Comparison of ENCODE assay signal across 11 cellular contexts in genomic region chr3:98536456-98537017, GRCh38. TPM values are rescaled to one million over a fixed set of nuclear protein-coding genes. Genes with fewer than 3 reads are reported as not detected.
A peak's percentile ranks its signal among the peaks of the same experiment; 100 is the strongest.
DNase-seq lines count a peak whose midpoint lies in the region; ATAC-seq, FAIRE-seq and TF ChIP-seq lines count a peak whose summit lies in the region.
"Had no signal": no experiment of that assay in that cellular context is flagged by ENCODE, and none has a peak within 500 bp of the region (broad histone marks: within the 10 kb centered on the region; RNA-seq: fewer than 3 reads in every experiment).

No MANE protein-coding gene starts in this region.

- no peak overlapping the region for H2AFZ ChIP-seq in GM12878 (ENCODE audit: control insufficient read depth, low read depth, low read length)
- no peak overlapping the region for H2AFZ ChIP-seq in SK-N-SH (ENCODE audit: low read depth)

- no peak for TF ChIP-seq CTCF in GM12878 (IDR thresholded peaks at IDR 0.05 in 2 of 3, conservative IDR thresholded peaks at IDR 0.05 in 1 of 3; ENCODE audit: control insufficient read depth in 2 of 3, extremely low read depth in 1 of 3, insufficient read depth in 1 of 3, low read depth in 3 of 3, low read length in 3 of 3)
- no peak for TF ChIP-seq CTCF in SK-N-SH (IDR thresholded peaks at IDR 0.05)

- H3K79me2 ChIP-seq in GM12878 (ENCODE audit: control insufficient read depth, insufficient read depth, low read length): peaks cover 94% of the 10 kb centered on the region
- H3K79me2 ChIP-seq in SK-N-SH (ENCODE audit: insufficient read depth): no peaks in the 10 kb centered on the region

- no peaks in the 10 kb centered on the region for H3K27me3 Mint-ChIP-seq in effector memory CD8-positive, alpha-beta T cell

- SMC1A ChIA-PET in GM12878 (lab: Charles Lee; ENCODE audit: uncharacterized antibody, unreplicated experiment): interaction anchor here (1.0 to 13.1 kb wide), 10 partner anchors 12 to 211 kb away, joined by 4 to 603 read pairs (median 6); partner anchors contain the start of gene CLDND1

- H3K27ac ChIP-seq in GM12878 (ENCODE audit: control insufficient read depth, insufficient read depth): peak overlapping the region; percentile 97
- H3K27ac ChIP-seq in SK-N-SH (ENCODE audit: low read depth in 2 of 2, low read length in 1 of 2): no peak overlapping the region

- BruUV-seq in GM12878 (replicated peaks; lab: Mats Ljungman, UMichigan): no TSS peak

- H3K27me3 ChIP-seq in GM12878 (replicated peaks in 1 of 2; ENCODE audit: control insufficient read depth in 2 of 2, insufficient read depth in 2 of 2, low read length in 1 of 2) (no peaks in the 10 kb centered on the region), SK-N-SH (ENCODE audit: insufficient read depth) (no peaks in the 10 kb centered on the region; the same call in 1 of the 2 replicates)

- DNase-seq in GM12878 (ENCODE audit: low read depth, low spot score) (peak; percentile 98), SK-N-SH (no peak), T1000 (lab: John Stamatoyannopoulos, UW) (no peak), NCI-H2107 (lab: John Stamatoyannopoulos, UW) (no peak)
- no peak for DNase-seq in effector memory CD8-positive, alpha-beta T cell
- DNase-seq: GF-D8, NCI-H2081 treated with DMSO at 0.1 percent for 48 hours had no signal

- peak; percentile 68 for ATAC-seq in GM19463 (IDR thresholded peaks at IDR 0.05; ENCODE audit: unreplicated experiment)
- peak; percentile 73 for ATAC-seq in HG03103 (IDR thresholded peaks at IDR 0.05; ENCODE audit: low read depth, unreplicated experiment)
- peak; percentile 59 for ATAC-seq in GM12878
- ATAC-seq in effector memory CD8-positive, alpha-beta T cell (replicated peaks): no peak

- H3K4me1 ChIP-seq in GM12878 (ENCODE audit: control insufficient read depth, insufficient read depth, low read length) (peaks cover 11% of the 10 kb centered on the region; the same call in 1 of the 2 replicates), SK-N-SH (ENCODE audit: control insufficient read depth in 1 of 2, insufficient read depth in 2 of 2, low read depth in 1 of 2, low read length in 1 of 2) (no peaks in the 10 kb centered on the region; a peak in 1 of 4 replicates)

- H3K4me3 ChIP-seq in GM12878 (peak overlapping the region; percentile 74), SK-N-SH (ENCODE audit: low read depth in 2 of 2, low read length in 1 of 2) (no peak overlapping the region)

- in situ Hi-C loops in GM12878 (cut with MboI): no loop called here

- H3K36me3 ChIP-seq in GM12878 (ENCODE audit: control insufficient read depth in 2 of 2, insufficient read depth in 2 of 2, low read length in 1 of 2) (peaks cover 3 to 4% of the 10 kb centered on the region in 2 experiments; a peak in 3 of 4 replicates), SK-N-SH (replicated peaks in 1 of 2; ENCODE audit: control insufficient read depth in 1 of 2, insufficient read depth in 2 of 2, low read length in 1 of 2) (no peaks in the 10 kb centered on the region)

- POLR2A ChIA-PET in GM12878 (lab: Charles Lee): interaction anchor here (0.5 to 11.8 kb wide), 7 partner anchors 8 to 57 kb away, joined by 3 to 350 read pairs (median 6); partner anchors contain the start of genes CLDND1 and CPOX
- POLR2A ChIA-PET in SK-N-SH (lab: Yijun Ruan, JAX): no interaction called here

- WGBS in GM12878 (ENCODE audit: insufficient coverage, insufficient replicate concordance, low lambda C conversion rate, missing lambda C conversion rate): 0% methylated on average over 6 of the region's 6 CpGs
- 65% methylated on average over 6 of the region's 6 CpGs for WGBS in SK-N-SH (ENCODE audit: low lambda C conversion rate)

- H3K9me2 ChIP-seq in SK-N-SH: no peaks in the 10 kb centered on the region

- peak; percentile 91 for FAIRE-seq in GM12878 (lab: Jason Lieb, UNC)

- H4K20me1 ChIP-seq in GM12878 (ENCODE audit: control insufficient read depth, insufficient read depth) (no peaks in the 10 kb centered on the region), SK-N-SH (ENCODE audit: insufficient read depth) (no peaks in the 10 kb centered on the region)

- TF ChIP-seq RAD21 in GM12878 (IDR thresholded peaks at IDR 0.05; ENCODE audit: insufficient read depth, low read depth, low read length) (peak; percentile 1; the same call in 1 of the 2 replicates), SK-N-SH (IDR thresholded peaks at IDR 0.05; ENCODE audit: low read length) (no peak)

- TF ChIP-seq EP300 in GM12878 (IDR thresholded peaks at IDR 0.05; ENCODE audit: borderline replicate concordance in 1 of 2, control insufficient read depth in 1 of 2, low read depth in 2 of 2, low read length in 2 of 2) (peak; percentile 97 to 98), SK-N-SH (IDR thresholded peaks at IDR 0.05; ENCODE audit: borderline replicate concordance in 1 of 2, low read depth in 1 of 2, low read length in 1 of 2) (no peak)

- no peak overlapping the region for H3K27ac Mint-ChIP-seq in effector memory CD8-positive, alpha-beta T cell

- H3K4me3 Mint-ChIP-seq in effector memory CD8-positive, alpha-beta T cell: peak overlapping the region in 1 of 2 donors; percentile 45

- H3K9ac ChIP-seq in GM12878 (ENCODE audit: control insufficient read depth, insufficient read depth, low read length) (peak overlapping the region; percentile 94), SK-N-SH (no peak overlapping the region)

- intact Hi-C loops in GM12878 (cut with micrococcal nuclease; ENCODE audit: unreplicated experiment): loop anchor here (1.0 kb wide), 2 partner anchors 20 to 27 kb away; no protein-coding TSS in a partner anchor

- peak overlapping the region; percentile 53 for H3K4me2 ChIP-seq in GM12878 (ENCODE audit: control insufficient read depth, insufficient read depth)
- no peak overlapping the region for H3K4me2 ChIP-seq in SK-N-SH

- peaks cover 4 to 10% of the 10 kb centered on the region in 2 donors for H3K4me1 Mint-ChIP-seq in effector memory CD8-positive, alpha-beta T cell (ENCODE audit: low read depth in 2 of 2)

- H3K9me3 Mint-ChIP-seq in effector memory CD8-positive, alpha-beta T cell: no peaks in the 10 kb centered on the region

- RAD21 ChIA-PET in GM12878 (lab: Charles Lee; ENCODE audit: unreplicated experiment): interaction anchor here (0.6 to 13.1 kb wide), 15 partner anchors 8 to 301 kb away, joined by 3 to 511 read pairs (median 4); partner anchors contain the start of genes CLDND1 and CPOX

- no peaks in the 10 kb centered on the region for H3K36me3 Mint-ChIP-seq in effector memory CD8-positive, alpha-beta T cell (ENCODE audit: insufficient read depth)

- H3K9me3 ChIP-seq in GM12878 (replicated peaks; ENCODE audit: control insufficient read depth, insufficient read depth, low read length): no peaks in the 10 kb centered on the region
- 0 out of 2 replicates have a peak, but pooled peaks cover 4% of the 10 kb centered on the region for H3K9me3 ChIP-seq in SK-N-SH

- peaks cover 3% of the 10 kb centered on the region for H3F3A ChIP-seq in SK-N-SH (replicated peaks; ENCODE audit: insufficient read depth)

- TF ChIP-seq POLR2A in GM15510 (IDR thresholded peaks at IDR 0.05; ENCODE audit: borderline replicate concordance, extremely low read depth, insufficient read length) (peak; percentile 51), GM12878 (IDR thresholded peaks at IDR 0.05; ENCODE audit: low read depth, low read length) (peak; percentile 81)

- CTCF ChIA-PET in GM12878 (lab: Yijun Ruan, JAX): interaction anchor here (1.0 to 6.3 kb wide), 11 partner anchors 9 to 52 kb away, joined by 3 to 40 read pairs (median 6); no protein-coding TSS in a partner anchor
- CTCF ChIA-PET in SK-N-SH (lab: Yijun Ruan, JAX): interaction anchor here (1.1 to 1.4 kb wide), 2 partner anchors 14 to 21 kb away, joined by 3 to 4 read pairs; no protein-coding TSS in a partner anchor

RNA-seq across cellular contexts. Expression of gene GPR15, which starts 4.8 kb away (rescaled TPM):
- total RNA-seq in GM12878 (2013; cell fraction: nucleolus; rRNA removed): 136 and 143 TPM in 2 replicates
- total RNA-seq in GM12878 (2014; rRNA removed): 150 and 170 TPM in 2 replicates
- total RNA-seq in GM12878 (2014; rRNA removed; fragmentation: Illumina TruSeq; extraction: Trizol): 118 and 119 TPM in 2 replicates
- total RNA-seq in GM12878 (2021): 105 TPM in 2 replicates
- 81.6 TPM for polyA plus RNA-seq in GM12878 (2011; ENCODE audit: low read depth)
- polyA plus RNA-seq in GM12878 (2011; rRNA removed): 68.3 and 87.9 TPM in 2 replicates
- polyA plus RNA-seq in GM12878 (2011; cell fraction: cytosol; rRNA removed): 77.7 and 84.8 TPM in 2 replicates
- 59.0 and 81.9 TPM in 2 replicates for polyA plus RNA-seq in GM12878 (2011; cell fraction: nucleus; rRNA removed)
- 69.4 and 117 TPM in 2 replicates for polyA plus RNA-seq in GM12878 (2012)
- 113 and 116 TPM in 2 replicates for polyA plus RNA-seq in GM12878 (2014; fragmentation: Illumina TruSeq; extraction: Trizol)
- polyA plus RNA-seq in GM12878 (2014; fragmentation: Nextera tagmentation; extraction: Ambion mirVana): 100 to 1,000 TPM in 1 of 2 experiments, 10 to 100 TPM in 1; 70.7 to 145 TPM
- 82.7 and 83.9 TPM in 2 replicates for polyA plus RNA-seq in GM12878 (2014; rRNA removed)
- polyA plus RNA-seq in GM12878 (2016; fragmentation: Nextera tagmentation; extraction: Ambion mirVana): 100 to 1,000 TPM; 146 to 150 TPM
- polyA minus RNA-seq in GM12878 (2011; rRNA and poly(A)+ RNA removed): 142 and 145 TPM in 2 replicates
- polyA minus RNA-seq in GM12878 (2011; cell fraction: cytosol; rRNA and poly(A)+ RNA removed): 29.7 and 31.3 TPM in 2 replicates
- polyA minus RNA-seq in GM12878 (2011; cell fraction: nucleus; rRNA and poly(A)+ RNA removed): 79.2 and 93.9 TPM in 2 replicates
- polyA plus RNA-seq in SK-N-SH (2012; rRNA removed): not detected in 2 replicates
- not detected in 2 replicates for polyA plus RNA-seq in SK-N-SH (2012; cell fraction: cytosol; rRNA removed)
- not detected in 2 replicates for polyA plus RNA-seq in SK-N-SH (2012; cell fraction: nucleus; rRNA removed)

RNA-seq across cellular contexts. Expression of gene CLDND1, which starts 13.8 kb away (rescaled TPM):
- total RNA-seq in GM12878 (2013; cell fraction: nucleolus; rRNA removed): 296 and 302 TPM in 2 replicates
- total RNA-seq in GM12878 (2014; rRNA removed): 123 and 164 TPM in 2 replicates
- total RNA-seq in GM12878 (2014; rRNA removed; fragmentation: Illumina TruSeq; extraction: Trizol): 97.8 and 101 TPM in 2 replicates
- total RNA-seq in GM12878 (2021): 124 and 130 TPM in 2 replicates
- polyA plus RNA-seq in GM12878 (2011; ENCODE audit: low read depth): 100 TPM
- 225 and 259 TPM in 2 replicates for polyA plus RNA-seq in GM12878 (2011; rRNA removed)
- 110 and 197 TPM in 2 replicates for polyA plus RNA-seq in GM12878 (2011; cell fraction: cytosol; rRNA removed)
- polyA plus RNA-seq in GM12878 (2011; cell fraction: nucleus; rRNA removed): 273 and 287 TPM in 2 replicates
- polyA plus RNA-seq in GM12878 (2012): 130 and 134 TPM in 2 replicates
- polyA plus RNA-seq in GM12878 (2014; fragmentation: Illumina TruSeq; extraction: Trizol): 173 and 232 TPM in 2 replicates
- 100 to 1,000 TPM; 150 to 163 TPM for polyA plus RNA-seq in GM12878 (2014; fragmentation: Nextera tagmentation; extraction: Ambion mirVana)
- 144 and 154 TPM in 2 replicates for polyA plus RNA-seq in GM12878 (2014; rRNA removed)
- 100 to 1,000 TPM; 144 to 154 TPM for polyA plus RNA-seq in GM12878 (2016; fragmentation: Nextera tagmentation; extraction: Ambion mirVana)
- 210 and 247 TPM in 2 replicates for polyA minus RNA-seq in GM12878 (2011; rRNA and poly(A)+ RNA removed)
- 72.8 and 86.1 TPM in 2 replicates for polyA minus RNA-seq in GM12878 (2011; cell fraction: cytosol; rRNA and poly(A)+ RNA removed)
- polyA minus RNA-seq in GM12878 (2011; cell fraction: nucleus; rRNA and poly(A)+ RNA removed): 149 and 181 TPM in 2 replicates
- 110 and 165 TPM in 2 replicates for polyA plus RNA-seq in SK-N-SH (2012; rRNA removed)
- polyA plus RNA-seq in SK-N-SH (2012; cell fraction: cytosol; rRNA removed): 133 and 134 TPM in 2 replicates
- polyA plus RNA-seq in SK-N-SH (2012; cell fraction: nucleus; rRNA removed): 59.9 and 139 TPM in 2 replicates

RNA-seq across cellular contexts. Expression of gene OR5K2, which starts 39.1 kb away (rescaled TPM):
- total RNA-seq in GM12878 (2013; cell fraction: nucleolus; rRNA removed): 20.7 and 21.6 TPM in 2 replicates
- total RNA-seq in GM12878 (2014; rRNA removed) (not detected in 2 replicates), GM12878 (2014; rRNA removed; fragmentation: Illumina TruSeq; extraction: Trizol) (not detected in 2 replicates), GM12878 (2021) (not detected in 2 replicates)
- polyA plus RNA-seq in GM12878 (2011; ENCODE audit: low read depth): not detected
- polyA plus RNA-seq in GM12878 (2011; rRNA removed) (0.12 and 0.14 TPM in 2 replicates), GM12878 (2014; fragmentation: Illumina TruSeq; extraction: Trizol) (not detected in 2 replicates), GM12878 (2014; fragmentation: Nextera tagmentation; extraction: Ambion mirVana) (not detected), GM12878 (2014; rRNA removed) (not detected in 2 replicates), GM12878 (2016; fragmentation: Nextera tagmentation; extraction: Ambion mirVana) (not detected), SK-N-SH (2012; rRNA removed) (not detected in 2 replicates)
- polyA plus RNA-seq in GM12878 (2011; cell fraction: cytosol; rRNA removed): not detected in 2 replicates
- polyA plus RNA-seq in GM12878 (2011; cell fraction: nucleus; rRNA removed): 0.58 and 0.75 TPM in 2 replicates
- 0.11 TPM in 1 of 2 replicates, not detected in the other for polyA plus RNA-seq in GM12878 (2012)
- 1.3 and 2.9 TPM in 2 replicates for polyA minus RNA-seq in GM12878 (2011; rRNA and poly(A)+ RNA removed)
- polyA minus RNA-seq in GM12878 (2011; cell fraction: cytosol; rRNA and poly(A)+ RNA removed): not detected in 2 replicates
- polyA minus RNA-seq in GM12878 (2011; cell fraction: nucleus; rRNA and poly(A)+ RNA removed): 4.7 and 5.0 TPM in 2 replicates
- not detected in 2 replicates for polyA plus RNA-seq in SK-N-SH (2012; cell fraction: cytosol; rRNA removed)
- not detected in 2 replicates for polyA plus RNA-seq in SK-N-SH (2012; cell fraction: nucleus; rRNA removed)
- total RNA-seq: mononuclear cell had no signal

RNA-seq across cellular contexts. Expression of gene CPOX, which starts 56.9 kb away (rescaled TPM):
- 67.1 and 69.2 TPM in 2 replicates for total RNA-seq in GM12878 (2013; cell fraction: nucleolus; rRNA removed)
- total RNA-seq in GM12878 (2014; rRNA removed) (71.8 and 75.9 TPM in 2 replicates), GM12878 (2014; rRNA removed; fragmentation: Illumina TruSeq; extraction: Trizol) (51.0 and 53.2 TPM in 2 replicates), GM12878 (2021) (69.4 and 72.6 TPM in 2 replicates)
- 31.0 TPM for polyA plus RNA-seq in GM12878 (2011; ENCODE audit: low read depth)
- polyA plus RNA-seq in GM12878 (2011; rRNA removed) (65.8 and 67.0 TPM in 2 replicates), GM12878 (2014; fragmentation: Illumina TruSeq; extraction: Trizol) (61.8 and 63.7 TPM in 2 replicates), GM12878 (2014; fragmentation: Nextera tagmentation; extraction: Ambion mirVana) (10 to 100 TPM; 40.7 to 45.8 TPM), GM12878 (2014; rRNA removed) (66.4 and 78.0 TPM in 2 replicates), GM12878 (2016; fragmentation: Nextera tagmentation; extraction: Ambion mirVana) (10 to 100 TPM; 63.3 to 67.6 TPM), SK-N-SH (2012; rRNA removed) (36.7 and 37.2 TPM in 2 replicates)
- polyA plus RNA-seq in GM12878 (2011; cell fraction: cytosol; rRNA removed): 37.8 and 41.4 TPM in 2 replicates
- polyA plus RNA-seq in GM12878 (2011; cell fraction: nucleus; rRNA removed): 79.0 and 107 TPM in 2 replicates
- polyA plus RNA-seq in GM12878 (2012): 44.9 and 69.6 TPM in 2 replicates
- polyA minus RNA-seq in GM12878 (2011; rRNA and poly(A)+ RNA removed): 31.7 and 38.3 TPM in 2 replicates
- polyA minus RNA-seq in GM12878 (2011; cell fraction: cytosol; rRNA and poly(A)+ RNA removed): 13.1 and 19.1 TPM in 2 replicates
- 23.1 and 39.6 TPM in 2 replicates for polyA minus RNA-seq in GM12878 (2011; cell fraction: nucleus; rRNA and poly(A)+ RNA removed)
- 30.1 and 30.5 TPM in 2 replicates for polyA plus RNA-seq in SK-N-SH (2012; cell fraction: cytosol; rRNA removed)
- 66.4 and 110 TPM in 2 replicates for polyA plus RNA-seq in SK-N-SH (2012; cell fraction: nucleus; rRNA removed)

Comparison
In these comparisons a context has a peak if more than half of its experiments do, and no peak if none do; other contexts are left out.
1. RNA of gene GPR15, which starts 4.8 kb away (polyA plus RNA-seq): 59.0 to 150 TPM in GM12878; not detected in SK-N-SH; every median in the first group is over 10 times any median in the second.